25 cellular contexts compared by ENCODE assay signal in the genomic region with DNA sequence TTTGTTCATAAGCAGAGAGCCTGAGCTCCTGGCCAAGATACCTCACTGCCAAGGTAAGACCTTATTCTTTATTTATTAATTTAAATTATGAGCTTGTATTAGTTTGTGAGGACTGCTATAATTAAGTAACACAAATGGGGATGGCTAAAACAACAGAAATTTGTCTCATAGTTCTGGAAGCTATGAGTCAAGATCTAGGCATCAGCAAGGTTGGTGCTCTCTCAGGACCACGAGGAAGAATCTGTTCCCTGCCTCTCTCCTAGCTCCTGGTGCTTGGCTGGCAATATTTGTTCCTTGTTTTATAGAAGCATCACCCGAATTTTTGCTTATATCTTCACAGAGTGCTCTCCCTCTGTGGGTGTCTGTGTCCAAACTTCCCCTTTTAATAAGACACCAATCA. TPM values are rescaled to one million over a fixed set of nuclear protein-coding genes. Genes with fewer than 3 reads are reported as not detected.
A peak's percentile ranks its signal among the peaks of the same experiment; 100 is the strongest.
DNase-seq lines count a peak whose midpoint lies in the region; ATAC-seq, FAIRE-seq and TF ChIP-seq lines count a peak whose summit lies in the region.
"Had no signal": no experiment of that assay in that cellular context is flagged by ENCODE, and none has a peak within 500 bp of the region (broad histone marks: within the 10 kb centered on the region; RNA-seq: fewer than 3 reads in every experiment).

No MANE protein-coding gene starts in this region.

- H3K27ac ChIP-seq in IMR-90 (ENCODE audit: insufficient read depth, low read length) (no peak overlapping the region), astrocyte (ENCODE audit: low read depth, low read length) (no peak overlapping the region), HepG2 (ENCODE audit: extremely low read length, insufficient read depth, low read length) (no peak overlapping the region)
- H3K27ac ChIP-seq: HL-60, lower lobe of right lung, spleen, testis had no signal

- peaks cover 34% of the 10 kb centered on the region for H3K4me1 Mint-ChIP-seq in astrocyte (ENCODE audit: low read depth, unreplicated experiment)
- no peaks in the 10 kb centered on the region for H3K4me1 Mint-ChIP-seq in T-cell
- H3K4me1 Mint-ChIP-seq: activated naive CD8-positive, alpha-beta T cell treated with anti-CD3 and anti-CD28 coated beads, Interleukin-2, amount 50 U/mL, for 24 hours; naive B cell had no signal

- H3K14ac ChIP-seq in IMR-90 (replicated peaks; ENCODE audit: low read depth, low read length): no peak overlapping the region

- no peak overlapping the region for H2AK5ac ChIP-seq in IMR-90 (ENCODE audit: low read depth, low read length)

- H2BK15ac ChIP-seq in IMR-90 (ENCODE audit: low read depth, low read length): 0 out of 3 replicates have a peak overlapping the region, but pooled peaks have one; percentile 11

- H3K9me3 Mint-ChIP-seq in astrocyte (ENCODE audit: unreplicated experiment) (no peaks in the 10 kb centered on the region), T-cell (no peaks in the 10 kb centered on the region)
- H3K9me3 Mint-ChIP-seq: activated CD8-positive, alpha-beta T cell treated with anti-CD3 and anti-CD28 coated beads for 36 hours; activated naive CD8-positive, alpha-beta T cell treated with anti-CD3 and anti-CD28 coated beads, Interleukin-2, amount 50 U/mL, for 24 hours; naive B cell; WTC11 had no signal

- no peaks in the 10 kb centered on the region for H3K79me1 ChIP-seq in IMR-90 (ENCODE audit: low read depth in 1 of 2, low read length in 2 of 2)

- no peak overlapping the region for H3K18ac ChIP-seq in IMR-90 (ENCODE audit: low read depth, low read length)

- H3K4me1 ChIP-seq in IMR-90 (ENCODE audit: control insufficient read depth, insufficient read depth, low read length) (peaks cover 16% of the 10 kb centered on the region), astrocyte (ENCODE audit: insufficient read depth, low read length) (peaks cover 42% of the 10 kb centered on the region), HepG2 (ENCODE audit: insufficient read depth, low read length) (no peaks in the 10 kb centered on the region)
- H3K4me1 ChIP-seq: lower lobe of right lung, spleen, testis had no signal

- no peak overlapping the region for H3K23ac ChIP-seq in IMR-90 (ENCODE audit: low read depth, low read length)

- no peak overlapping the region for H4K91ac ChIP-seq in IMR-90 (ENCODE audit: insufficient read depth, low read depth, low read length)

- dilution Hi-C loops in IMR-90 (cut with HindIII; ENCODE audit: low sequenced_read_pairs, unreplicated experiment): no loop called here

- no peak for TF ChIP-seq RAD21 in IMR-90 (IDR thresholded peaks at IDR 0.05; ENCODE audit: low read length)
- no peak for TF ChIP-seq RAD21 in HepG2 (CRISPR knock-in tag; IDR thresholded peaks at IDR 0.05)

- H2AFZ ChIP-seq in IMR-90 (replicated peaks; ENCODE audit: low read length, poor library complexity) (no peak overlapping the region), astrocyte (ENCODE audit: low read depth, low read length) (no peak overlapping the region), HepG2 (ENCODE audit: low read length) (no peak overlapping the region)

- H2BK5ac ChIP-seq in IMR-90 (ENCODE audit: low read depth, low read length, poor library complexity, severe bottlenecking): no peak overlapping the region

- no peaks in the 10 kb centered on the region for H3K36me3 Mint-ChIP-seq in astrocyte (ENCODE audit: low read depth, unreplicated experiment)
- H3K36me3 Mint-ChIP-seq in T-cell: no peaks in the 10 kb centered on the region
- H3K36me3 Mint-ChIP-seq: naive B cell, WTC11 had no signal

- no CpG with 5 or more reads among the region's 2 CpGs for WGBS in IMR-90 (ENCODE audit: extremely low coverage in 2 of 2, insufficient read length in 1 of 2), 2 experiments
- 3% methylated on average over 2 of the region's 2 CpGs for whole genome bisulfite sequencing in HepG2 (ENCODE audit: low lambda C conversion rate)

- no peak overlapping the region for H2BK120ac ChIP-seq in IMR-90 (ENCODE audit: low read depth, low read length)

- H2AK9ac ChIP-seq in IMR-90 (replicated peaks; ENCODE audit: low read depth, low read length, poor library complexity): no peak overlapping the region

- no peak for TF ChIP-seq POLR2A in IMR-90 (IDR thresholded peaks at IDR 0.05; ENCODE audit: low read depth, low read length)
- TF ChIP-seq POLR2A in HepG2 (IDR thresholded peaks at IDR 0.05; ENCODE audit: insufficient read depth in 1 of 2, low read depth in 2 of 2, low read length in 2 of 2): no peak

- H3K4me2 ChIP-seq in IMR-90 (ENCODE audit: low read depth, low read length) (no peak overlapping the region), astrocyte (ENCODE audit: low read length) (peak overlapping the region; percentile 23), HepG2 (ENCODE audit: low read depth, low read length) (no peak overlapping the region)

- H4K8ac ChIP-seq in IMR-90 (ENCODE audit: low read depth in 2 of 2, low read length in 2 of 2): no peak overlapping the region

- peaks cover 11% of the 10 kb centered on the region for H3K9me1 ChIP-seq in IMR-90 (ENCODE audit: insufficient read depth, low read length)

- H3K56ac ChIP-seq in IMR-90 (ENCODE audit: extremely low read depth, insufficient read depth, low read length): no peak overlapping the region

- no peak for TF ChIP-seq CTCF in IMR-90 (conservative IDR thresholded peaks at IDR 0.05; ENCODE audit: low read depth, low read length)
- no peak for TF ChIP-seq CTCF in astrocyte (IDR thresholded peaks at IDR 0.05; ENCODE audit: insufficient read depth, low read depth, low read length)
- no peak for TF ChIP-seq CTCF in HepG2 (CRISPR knock-in tag; IDR thresholded peaks at IDR 0.05)

- TF ChIP-seq EP300 in HepG2 (IDR thresholded peaks at IDR 0.05; ENCODE audit: low read depth in 2 of 2, low read length in 2 of 2) (no peak), HepG2 (CRISPR knock-in tag; IDR thresholded peaks at IDR 0.05; ENCODE audit: borderline replicate concordance) (no peak)

- peak overlapping the region; percentile 2; the same call in 1 of the 2 replicates for H3K4ac ChIP-seq in IMR-90 (ENCODE audit: low read depth, low read length)

- H3K9ac ChIP-seq in IMR-90 (ENCODE audit: low read depth, low read length): no peak overlapping the region
- no peak overlapping the region for H3K9ac ChIP-seq in astrocyte (ENCODE audit: low read length)
- no peak overlapping the region for H3K9ac ChIP-seq in HepG2 (ENCODE audit: insufficient read depth, low read depth, low read length)

- peak; percentile 50 for DNase-seq in AG20443 (ENCODE audit: low spot score)
- DNase-seq in IMR-90: peak; percentile 67
- peak; percentile 66 for DNase-seq in astrocyte (ENCODE audit: low read depth)
- peak; percentile 75 for DNase-seq in iris pigment epithelial cell (ENCODE audit: low read depth)
- DNase-seq in activated T-cell treated with anti-CD3 and anti-CD28 coated beads for 4 hours: no peak
- no peak for DNase-seq in T-cell
- no peak for DNase-seq in nucleus accumbens (lab: John Stamatoyannopoulos, UW)
- DNase-seq in HepG2 (ENCODE audit: low spot score): no peak
- DNase-seq: activated CD8-positive, alpha-beta T cell treated with anti-CD3 and anti-CD28 coated beads for 36 hours; activated naive CD8-positive, alpha-beta T cell treated with anti-CD3 and anti-CD28 coated beads, Interleukin-2, amount 50 U/mL, for 24 hours; BE2C; lower lobe of right lung; naive B cell; NCI-H1417 treated with DMSO at 0.1 percent for 48 hours; NCI-H2171 treated with DMSO at 0.1 percent for 48 hours; NCI-H774; RPMI8226; spleen; T-helper 1 cell; testis had no signal

- H3K4me3 ChIP-seq in IMR-90 (ENCODE audit: insufficient read depth, low read depth, low read length) (no peak overlapping the region), astrocyte (ENCODE audit: insufficient read depth, low read depth, low read length) (no peak overlapping the region), HepG2 (replicated peaks in 1 of 3; ENCODE audit: insufficient read depth in 1 of 3, low read depth in 2 of 3, low read length in 3 of 3) (no peak overlapping the region)
- H3K4me3 ChIP-seq: K562, lower lobe of right lung, spleen, testis had no signal

- H3K79me2 ChIP-seq in astrocyte (ENCODE audit: insufficient read depth, low read length): no peaks in the 10 kb centered on the region
- H3K79me2 ChIP-seq in HepG2 (ENCODE audit: insufficient read depth, low read length): no peaks in the 10 kb centered on the region

- in situ Hi-C loops in IMR-90 (cut with MboI; ENCODE audit: low sequenced_read_pairs) (no loop called here), HepG2 (cut with HindIII; ENCODE audit: extremely low pct_ligation_motif_present, low pct_unique_long_range_greater_than_20kb) (no loop called here)

- H3K36me3 ChIP-seq in IMR-90 (ENCODE audit: control insufficient read depth, insufficient read depth, low read length): no peaks in the 10 kb centered on the region
- no peaks in the 10 kb centered on the region for H3K36me3 ChIP-seq in astrocyte (ENCODE audit: insufficient read depth, low read length)
- no peaks in the 10 kb centered on the region for H3K36me3 ChIP-seq in HepG2 (replicated peaks in 1 of 2; ENCODE audit: control insufficient read depth in 1 of 2, insufficient read depth in 2 of 2, low read length in 2 of 2)
- H3K36me3 ChIP-seq: BE2C, lower lobe of right lung, spleen had no signal

- H4K5ac ChIP-seq in IMR-90 (ENCODE audit: low read depth, low read length): no peak overlapping the region

- FAIRE-seq in astrocyte (lab: Jason Lieb, UNC) (peak; percentile 67), HepG2 (lab: Jason Lieb, UNC) (no peak)
- FAIRE-seq: frontal cortex, K562 had no signal

- no peaks in the 10 kb centered on the region for H3K27me3 Mint-ChIP-seq in astrocyte (ENCODE audit: low read depth, unreplicated experiment)
- peaks cover 0 to 5% of the 10 kb centered on the region in 2 donors for H3K27me3 Mint-ChIP-seq in T-cell
- H3K27me3 Mint-ChIP-seq: activated naive CD8-positive, alpha-beta T cell treated with anti-CD3 and anti-CD28 coated beads, Interleukin-2, amount 50 U/mL, for 24 hours had no signal

- H4K20me1 ChIP-seq in IMR-90 (ENCODE audit: insufficient read depth, low read length) (no peaks in the 10 kb centered on the region), astrocyte (ENCODE audit: insufficient read depth, low read length) (no peaks in the 10 kb centered on the region), HepG2 (ENCODE audit: insufficient read depth, low read length) (no peaks in the 10 kb centered on the region)

- CTCF ChIA-PET in IMR-90 (lab: Yijun Ruan, JAX): interaction anchor here (1.7 to 2.6 kb wide), 2 partner anchors 24 to 167 kb away, joined by 6 to 8 read pairs; a partner anchor contains a TSS
- CTCF ChIA-PET in T-cell (lab: Charles Lee): no interaction called here
- CTCF ChIA-PET in HepG2 (lab: Yijun Ruan, JAX; ENCODE audit: low intra/inter-chr PET ratio, low total read pairs): no interaction called here

- intact Hi-C loops in IMR-90 (cut with micrococcal nuclease): no loop called here
- intact Hi-C loops in HepG2 (cut with micrococcal nuclease; ENCODE audit: unreplicated experiment): loop anchor here (5.0 kb wide), 1 partner anchor 1095 kb away; no protein-coding TSS in a partner anchor

- no TSS peak for BruUV-seq in IMR-90 (replicated peaks; lab: Mats Ljungman, UMichigan)
- no TSS peak for BruUV-seq in HepG2 (replicated peaks; lab: Mats Ljungman, UMichigan)

- H3K9me3 ChIP-seq in IMR-90 (ENCODE audit: control insufficient read depth, insufficient read depth, low read length) (no peaks in the 10 kb centered on the region), astrocyte (ENCODE audit: insufficient read depth, low read depth, low read length) (no peaks in the 10 kb centered on the region), HepG2 (ENCODE audit: low read length) (no peaks in the 10 kb centered on the region)
- H3K9me3 ChIP-seq: BE2C, lower lobe of right lung, spleen, testis had no signal

- no peak overlapping the region for H3K4me3 Mint-ChIP-seq in astrocyte (ENCODE audit: unreplicated experiment)
- H3K4me3 Mint-ChIP-seq in T-cell: no peak overlapping the region
- H3K4me3 Mint-ChIP-seq: activated CD8-positive, alpha-beta T cell treated with anti-CD3 and anti-CD28 coated beads for 36 hours; activated naive CD8-positive, alpha-beta T cell treated with anti-CD3 and anti-CD28 coated beads, Interleukin-2, amount 50 U/mL, for 24 hours; naive B cell; WTC11 had no signal

- H3K27me3 ChIP-seq in IMR-90 (ENCODE audit: control insufficient read depth, insufficient read depth, low read length) (no peaks in the 10 kb centered on the region), astrocyte (ENCODE audit: insufficient read depth, low read length) (no peaks in the 10 kb centered on the region), HepG2 (ENCODE audit: control insufficient read depth in 1 of 2, insufficient read depth in 2 of 2, low read length in 2 of 2) (peaks cover 0 to 5% of the 10 kb centered on the region in 2 experiments; a peak in 2 of 5 replicates)
- H3K27me3 ChIP-seq: BE2C, spleen, testis had no signal

- POLR2A ChIA-PET in IMR-90 (lab: Charles Lee; ENCODE audit: unreplicated experiment): no interaction called here
- POLR2A ChIA-PET in T-cell (lab: Charles Lee): no interaction called here
- POLR2A ChIA-PET in HepG2 (lab: Yijun Ruan, JAX): no interaction called here

- H3K27ac Mint-ChIP-seq in astrocyte (ENCODE audit: unreplicated experiment): no peak overlapping the region
- no peak overlapping the region for H3K27ac Mint-ChIP-seq in T-cell
- H3K27ac Mint-ChIP-seq: activated CD8-positive, alpha-beta T cell treated with anti-CD3 and anti-CD28 coated beads for 36 hours; activated naive CD8-positive, alpha-beta T cell treated with anti-CD3 and anti-CD28 coated beads, Interleukin-2, amount 50 U/mL, for 24 hours; naive B cell; WTC11 had no signal

- peak overlapping the region; percentile 24; the same call in 1 of the 2 replicates for H2BK20ac ChIP-seq in IMR-90 (ENCODE audit: low read depth, low read length)

- peak; percentile 44 for ATAC-seq in IMR-90 (ENCODE audit: low read depth)
- ATAC-seq in T-cell (replicated peaks in 1 of 4): no peak
- no peak for ATAC-seq in HepG2
- ATAC-seq: activated CD8-positive, alpha-beta T cell treated with anti-CD3 and anti-CD28 coated beads for 36 hours; activated naive CD8-positive, alpha-beta T cell treated with anti-CD3 and anti-CD28 coated beads, Interleukin-2, amount 50 U/mL, for 24 hours; K562; lower lobe of right lung; WTC11 had no signal

RNA-seq across cellular contexts. Expression of a gene that starts 41.4 kb away (rescaled TPM):
- total RNA-seq in IMR-90 (2012; rRNA removed): 0.28 and 0.36 TPM in 2 replicates
- polyA plus RNA-seq in IMR-90 (2012; rRNA removed): 0.10 and 0.37 TPM in 2 replicates
- polyA plus RNA-seq in IMR-90 (2012; cell fraction: cytosol; rRNA removed): 0.03 TPM in 1 of 2 replicates, not detected in the other
- polyA plus RNA-seq in IMR-90 (2012; cell fraction: nucleus; rRNA removed; ENCODE audit: low replicate concordance): 0.07 and 0.25 TPM in 2 replicates
- total RNA-seq in astrocyte: not detected in 2 replicates
- total RNA-seq in T-cell: not detected
- total RNA-seq in HepG2 (2016; rRNA removed; fragmentation: Illumina TruSeq; extraction: Trizol): not detected in 2 replicates
- not detected in 2 replicates for total RNA-seq in HepG2 (2016; cell fraction: cytosol; rRNA removed; fragmentation: Illumina TruSeq; extraction: Trizol; ENCODE audit: low read depth)
- total RNA-seq in HepG2 (2016; cell fraction: insoluble cytoplasmic fraction; rRNA removed; fragmentation: Illumina TruSeq; extraction: Trizol): not detected in 2 replicates
- total RNA-seq in HepG2 (2016; cell fraction: membrane; rRNA removed; fragmentation: Illumina TruSeq; extraction: Trizol): not detected in 2 replicates
- total RNA-seq in HepG2 (2016; cell fraction: nucleus; rRNA removed; fragmentation: Illumina TruSeq; extraction: Trizol): not detected in 2 replicates
- not detected in 2 replicates for polyA plus RNA-seq in HepG2 (2011; rRNA removed)
- polyA plus RNA-seq in HepG2 (2011; cell fraction: cytosol; rRNA removed): not detected in 2 replicates
- polyA plus RNA-seq in HepG2 (2011; cell fraction: nucleus; rRNA removed): not detected in 2 replicates
- not detected in 2 replicates for polyA plus RNA-seq in HepG2 (2012)
- not detected in 2 replicates for polyA plus RNA-seq in HepG2 (2016; cell fraction: cytosol; fragmentation: Illumina TruSeq; extraction: Trizol; ENCODE audit: low read depth)
- polyA plus RNA-seq in HepG2 (2016; cell fraction: insoluble cytoplasmic fraction; fragmentation: Illumina TruSeq; extraction: Trizol; ENCODE audit: low read depth): not detected in 2 replicates
- polyA plus RNA-seq in HepG2 (2016; cell fraction: membrane; fragmentation: Illumina TruSeq; extraction: Trizol; ENCODE audit: low read depth): not detected in 2 replicates
- not detected in 2 replicates for polyA plus RNA-seq in HepG2 (2016; cell fraction: nucleus; fragmentation: Illumina TruSeq; extraction: Trizol; ENCODE audit: insufficient read depth, low read depth)
- polyA minus RNA-seq in HepG2 (2011; rRNA and poly(A)+ RNA removed; ENCODE audit: low replicate concordance): 0.07 TPM in 1 of 2 replicates, not detected in the other
- polyA minus RNA-seq in HepG2 (2011; cell fraction: cytosol; rRNA and poly(A)+ RNA removed): not detected in 2 replicates
- polyA minus RNA-seq in HepG2 (2011; cell fraction: nucleus; rRNA and poly(A)+ RNA removed): not detected in 2 replicates
- total RNA-seq: activated CD8-positive, alpha-beta T cell treated with anti-CD3 and anti-CD28 coated beads for 36 hours; frontal cortex; H4; K562; spleen; WTC11 had no signal
- polyA plus RNA-seq: K562, spleen had no signal

Comparison
In these comparisons a context has a peak if more than half of its experiments do, and no peak if none do; other contexts are left out.
1. DNase-seq: peak in AG20443 (single experiment), IMR-90 (single experiment), astrocyte (single experiment) and iris pigment epithelial cell (single experiment); none in activated T-cell treated with anti-CD3 and anti-CD28 coated beads for 4 hours (single experiment), T-cell (0 of 34), nucleus accumbens (0 of 56) and HepG2 (single experiment).